In the genomic region with DNA sequence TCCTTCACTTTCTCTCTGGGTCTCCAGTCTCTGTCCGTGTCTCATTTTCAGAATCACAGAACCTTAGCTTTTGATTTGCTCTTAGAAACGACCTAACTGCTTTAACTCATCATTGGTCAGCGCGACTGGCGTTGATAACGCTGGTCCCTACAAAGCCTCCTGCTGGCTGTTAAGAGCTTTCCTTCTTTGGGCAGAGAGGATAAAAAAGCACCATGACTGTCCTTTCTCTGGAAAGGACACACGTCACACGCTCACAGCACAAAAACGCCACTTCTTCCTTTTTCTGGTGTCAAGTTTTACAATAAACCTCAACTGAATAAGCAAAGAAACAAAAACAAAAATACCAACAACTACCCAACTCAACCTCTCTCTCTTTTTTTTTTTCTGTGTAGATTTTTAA, we compare ENCODE assay signal across 20 cellular contexts. TPM values are rescaled to one million over a fixed set of nuclear protein-coding genes. Genes with fewer than 3 reads are reported as not detected.
A peak's percentile ranks its signal among the peaks of the same experiment; 100 is the strongest.
DNase-seq lines count a peak whose midpoint lies in the region; ATAC-seq and TF ChIP-seq lines count a peak whose summit lies in the region.
"Had no signal": no experiment of that assay in that cellular context is flagged by ENCODE, and none has a peak within 500 bp of the region (broad histone marks: within the 10 kb centered on the region; RNA-seq: fewer than 3 reads in every experiment).

No MANE protein-coding gene starts in this region.

- H3K23ac ChIP-seq in mesendoderm (ENCODE audit: low read length) = no peak overlapping the region

- no peak overlapping the region for H3K4ac ChIP-seq in mesendoderm (ENCODE audit: low read depth, low read length)

- H2BK5ac ChIP-seq in mesendoderm (ENCODE audit: low read length) = no peak overlapping the region

- H2BK15ac ChIP-seq in mesendoderm (replicated peaks; ENCODE audit: low read depth) = no peak overlapping the region

- no peak overlapping the region for H3K4me2 ChIP-seq in mesendoderm (ENCODE audit: low read length)
- H3K4me2 ChIP-seq: KMS-11 had no signal

- H3K27me3 ChIP-seq in mesendoderm (ENCODE audit: insufficient read depth, low read length, poor library complexity) (no peaks in the 10 kb centered on the region), heart right ventricle (peaks cover 0 to 29% (median 7%) of the 10 kb centered on the region in 7 donors)
- H3K27me3 ChIP-seq: Peyer's patch had no signal

- H4K5ac ChIP-seq in mesendoderm (ENCODE audit: low read length) = no peak overlapping the region

- H3K18ac ChIP-seq in mesendoderm (ENCODE audit: low read length) = no peak overlapping the region

- H3K79me1 ChIP-seq in mesendoderm (ENCODE audit: low read length) = no peaks in the 10 kb centered on the region

- no peak overlapping the region for H2AK5ac ChIP-seq in mesendoderm (ENCODE audit: low read length)

- H3K27ac ChIP-seq in mesendoderm (ENCODE audit: low read depth, low read length) (no peak overlapping the region), heart right ventricle (no peak overlapping the region)
- H3K27ac ChIP-seq: KMS-11, Peyer's patch had no signal

- H3K36me3 ChIP-seq in mesendoderm (ENCODE audit: control insufficient read depth, insufficient read depth, low read length) = no peaks in the 10 kb centered on the region
- no peaks in the 10 kb centered on the region for H3K36me3 ChIP-seq in heart right ventricle
- H3K36me3 ChIP-seq: BE2C, Peyer's patch had no signal

- no peak overlapping the region for H3K4me3 ChIP-seq in mesendoderm (ENCODE audit: low read length)
- H3K4me3 ChIP-seq in heart right ventricle = no peak overlapping the region
- H3K4me3 ChIP-seq: Peyer's patch had no signal

- no peaks in the 10 kb centered on the region for H3K9me3 ChIP-seq in heart right ventricle
- H3K9me3 ChIP-seq: BE2C, Peyer's patch had no signal

- no peak overlapping the region for H3K9ac ChIP-seq in mesendoderm (ENCODE audit: low read length)
- H3K9ac ChIP-seq: KMS-11 had no signal

- no CpG with 5 or more reads among the region's 9 CpGs for WGBS in mesendoderm (ENCODE audit: extremely low coverage, insufficient coverage, low lambda C conversion rate)
- 30 to 33% methylated on average over 9 of the region's 9 CpGs for WGBS in heart right ventricle, 2 donors

- no peak overlapping the region for H4K8ac ChIP-seq in mesendoderm (ENCODE audit: low read depth, low read length)

- DNase-seq in CD1c-positive myeloid dendritic cell (ENCODE audit: extremely low spot score) (peak; percentile 16), ELR (ENCODE audit: low read depth) (peak; percentile 20), SK-MEL-5 (ENCODE audit: low read depth, low spot score) (peak; percentile 17), mesendoderm (peak; percentile 36), heart right ventricle (no peak), activated gamma-delta T cell treated with Interleukin-2 at 50 U/mL for 16 hours (no peak), posterior cingulate gyrus (no peak)
- DNase-seq: BE2C; CD4-positive, CD25-positive, alpha-beta regulatory T cell; DMS79 treated with DMSO at 0.1 percent for 48 hours; GOT3; MV-4-11; NCI-H1105 treated with DMSO at 0.1 percent for 48 hours; NCI-H2029 treated with DMSO at 0.1 percent for 48 hours; NCI-H82; Peyer's patch had no signal

- no peak overlapping the region for H2BK120ac ChIP-seq in mesendoderm (ENCODE audit: low read depth, low read length)

- in situ Hi-C loops in SK-MEL-5 (cut with HindIII; ENCODE audit: low pct_unique_long_range_greater_than_20kb, low sequenced_read_pairs) = no loop called here

- intact Hi-C loops in heart right ventricle (cut with DNase I) = no loop called here
- intact Hi-C loops in posterior cingulate gyrus (cut with DNase I) = no loop called here

- no peaks in the 10 kb centered on the region for H3K79me2 ChIP-seq in mesendoderm (ENCODE audit: control insufficient read depth, insufficient read depth, low read length)

- H3K56ac ChIP-seq in mesendoderm (ENCODE audit: low read length) = no peak overlapping the region

- ATAC-seq in heart right ventricle = no peak

- TF ChIP-seq CTCF in heart right ventricle (IDR thresholded peaks at IDR 0.05) = no peak

- no peaks in the 10 kb centered on the region for H3K4me1 ChIP-seq in mesendoderm (ENCODE audit: control insufficient read depth, low read depth, low read length)
- no peaks in the 10 kb centered on the region for H3K4me1 ChIP-seq in heart right ventricle
- H3K4me1 ChIP-seq: BE2C, Peyer's patch had no signal

RNA-seq across cellular contexts. Expression of gene KLK12, which starts 1.7 kb away (rescaled TPM):
- total RNA-seq in SK-MEL-5 (2014; rRNA removed; shearing (Covaris generic)) = not detected in 2 replicates
- polyA plus RNA-seq in SK-MEL-5 (2015; cell fraction: cytosol; rRNA removed) = not detected in 2 replicates
- not detected in 2 replicates for polyA plus RNA-seq in SK-MEL-5 (2015; cell fraction: nucleus; rRNA removed)
- 0.04 TPM for polyA plus RNA-seq in mesendoderm (2013, experiment 1 of 2)
- polyA plus RNA-seq in mesendoderm (2013, experiment 2 of 2) = not detected
- not detected for total RNA-seq in heart right ventricle
- not detected for polyA plus RNA-seq in heart right ventricle
- total RNA-seq: A673; CD4-positive, CD25-positive, alpha-beta regulatory T cell; HT1080; NCI-H460 had no signal
- polyA plus RNA-seq: CD4-positive, CD25-positive, alpha-beta regulatory T cell had no signal

RNA-seq across cellular contexts. Expression of gene KLK11, which starts 10.1 kb away (rescaled TPM):
- not detected in 2 replicates for total RNA-seq in SK-MEL-5 (2014; rRNA removed; shearing (Covaris generic))
- polyA plus RNA-seq in SK-MEL-5 (2015; cell fraction: cytosol; rRNA removed) = not detected in 2 replicates
- polyA plus RNA-seq in SK-MEL-5 (2015; cell fraction: nucleus; rRNA removed) = not detected in 2 replicates
- 0.13 TPM for polyA plus RNA-seq in mesendoderm (2013, experiment 1 of 2)
- 0.06 TPM for polyA plus RNA-seq in mesendoderm (2013, experiment 2 of 2)
- under 1 TPM in 4 of 10 donors, not detected in 6; 0.27 to 0.46 (median 0.36) TPM for total RNA-seq in heart right ventricle
- under 1 TPM; 0.51 to 0.59 TPM for polyA plus RNA-seq in heart right ventricle
- total RNA-seq: A673; CD4-positive, CD25-positive, alpha-beta regulatory T cell; HT1080; NCI-H460 had no signal
- polyA plus RNA-seq: CD4-positive, CD25-positive, alpha-beta regulatory T cell had no signal

RNA-seq across cellular contexts. Expression of gene KLK10, which starts 17.0 kb away (rescaled TPM):
- total RNA-seq in SK-MEL-5 (2014; rRNA removed; shearing (Covaris generic)) = not detected in 2 replicates
- 0.05 TPM in 1 of 2 replicates, not detected in the other for polyA plus RNA-seq in SK-MEL-5 (2015; cell fraction: cytosol; rRNA removed)
- polyA plus RNA-seq in SK-MEL-5 (2015; cell fraction: nucleus; rRNA removed) = 0.28 and 1.4 TPM in 2 replicates
- polyA plus RNA-seq in mesendoderm (2013, experiment 1 of 2) = 0.56 TPM
- polyA plus RNA-seq in mesendoderm (2013, experiment 2 of 2) = 0.64 TPM
- 1 to 10 TPM in 1 of 10 donors, under 1 TPM in 4, not detected in 5; 0.16 to 1.8 (median 0.38) TPM for total RNA-seq in heart right ventricle
- polyA plus RNA-seq in heart right ventricle = under 1 TPM in 1 of 2 donors, not detected in 1; 0.49 TPM
- total RNA-seq: A673; CD4-positive, CD25-positive, alpha-beta regulatory T cell; HT1080 had no signal
- polyA plus RNA-seq: CD4-positive, CD25-positive, alpha-beta regulatory T cell had no signal

RNA-seq across cellular contexts. Expression of gene KLK13, which starts 28.4 kb away (rescaled TPM):
- total RNA-seq in SK-MEL-5 (2014; rRNA removed; shearing (Covaris generic)) = not detected in 2 replicates
- not detected in 2 replicates for polyA plus RNA-seq in SK-MEL-5 (2015; cell fraction: cytosol; rRNA removed)
- not detected in 2 replicates for polyA plus RNA-seq in SK-MEL-5 (2015; cell fraction: nucleus; rRNA removed)
- 2.6 TPM for polyA plus RNA-seq in mesendoderm (2013, experiment 1 of 2)
- 2.6 TPM for polyA plus RNA-seq in mesendoderm (2013, experiment 2 of 2)
- total RNA-seq in heart right ventricle = under 1 TPM in 1 of 10 donors, not detected in 9; 0.32 TPM
- polyA plus RNA-seq in heart right ventricle = 1 to 10 TPM in 1 of 2 donors, not detected in 1; 1.3 TPM
- total RNA-seq: A673; CD4-positive, CD25-positive, alpha-beta regulatory T cell; HT1080; NCI-H460 had no signal
- polyA plus RNA-seq: CD4-positive, CD25-positive, alpha-beta regulatory T cell had no signal

RNA-seq across cellular contexts. Expression of gene KLK8, which starts 35.1 kb away (rescaled TPM):
- total RNA-seq in SK-MEL-5 (2014; rRNA removed; shearing (Covaris generic)) = 0.96 TPM in 1 of 2 replicates, not detected in the other
- polyA plus RNA-seq in SK-MEL-5 (2015; cell fraction: cytosol; rRNA removed) = not detected in 2 replicates
- polyA plus RNA-seq in SK-MEL-5 (2015; cell fraction: nucleus; rRNA removed) = 0.43 TPM in 1 of 2 replicates, not detected in the other
- polyA plus RNA-seq in mesendoderm (2013, experiment 1 of 2) = 3.3 TPM
- 2.5 TPM for polyA plus RNA-seq in mesendoderm (2013, experiment 2 of 2)
- total RNA-seq in heart right ventricle = not detected
- polyA plus RNA-seq in heart right ventricle = not detected
- total RNA-seq: A673; CD4-positive, CD25-positive, alpha-beta regulatory T cell; HT1080; NCI-H460; Peyer's patch had no signal
- polyA plus RNA-seq: CD4-positive, CD25-positive, alpha-beta regulatory T cell had no signal

Comparison
In these comparisons a context has a peak if more than half of its experiments do, and no peak if none do; other contexts are left out.
1. DNase-seq: peak in CD1c-positive myeloid dendritic cell (single experiment), ELR (single experiment), SK-MEL-5 (single experiment) and mesendoderm (single experiment); none in heart right ventricle (0 of 2), activated gamma-delta T cell treated with Interleukin-2 at 50 U/mL for 16 hours (single experiment) and posterior cingulate gyrus (0 of 10).